ENCODE assay signal across 6 cellular contexts in genomic region chr2:177665328-177665727, GRCh38.
"Had no signal": no experiment of that assay in that cellular context is flagged by ENCODE, and none has a peak within 500 bp of the region (broad histone marks: within the 10 kb centered on the region; RNA-seq: fewer than 3 reads in every experiment).

No MANE protein-coding gene starts in this region.

- DNase-seq: IMR-90, KBM-7, KG1 had no signal

- H3K9me3 Mint-ChIP-seq: IgD-negative memory B cell had no signal

- H3K36me3 Mint-ChIP-seq: IgD-negative memory B cell had no signal

- ATAC-seq: HepG2, K562 had no signal

- H3K27me3 Mint-ChIP-seq: IgD-negative memory B cell had no signal

- H3K27ac Mint-ChIP-seq: IgD-negative memory B cell had no signal

- H3K4me3 Mint-ChIP-seq: IgD-negative memory B cell had no signal
